ENCODE assay signal across 8 cellular contexts in genomic region chr7:105014725-105015630, GRCh38. TPM values are rescaled to one million over a fixed set of nuclear protein-coding genes. Genes with fewer than 3 reads are reported as not detected.
DNase-seq lines count a peak whose midpoint lies in the region; ATAC-seq and TF ChIP-seq lines count a peak whose summit lies in the region.

No MANE protein-coding gene starts in this region.

- H3K27me3 ChIP-seq in WERI-Rb-1 (ENCODE audit: insufficient read depth, low read depth, severe bottlenecking) = no peaks in the 10 kb centered on the region

- H3K9me3 ChIP-seq in WERI-Rb-1 (ENCODE audit: severe bottlenecking) = no peaks in the 10 kb centered on the region

- H3K27ac ChIP-seq in WERI-Rb-1 = peak overlapping the region; percentile 100

- ATAC-seq in left colon (peak; percentile 26), GM18520 (IDR thresholded peaks at IDR 0.05; ENCODE audit: unreplicated experiment) (no peak), HG02885 (IDR thresholded peaks at IDR 0.05; ENCODE audit: poor library complexity, unreplicated experiment) (no peak)

- DNase-seq in GM12865 (ENCODE audit: low read depth) (peak; percentile 73), NAMALWA (ENCODE audit: low spot score) (peak; percentile 82), WERI-Rb-1 (peak; percentile 49), cerebellum (ENCODE audit: low spot score) (peak; percentile 60), left colon (peak; percentile 70 to 74)
- peak; percentile 56 to 58 for DNase-seq in stimulated activated CD4-positive, alpha-beta T cell treated with anti-CD3 and anti-CD28 coated beads, Interleukin-2, amount 100 ng/mL, for 24 hours

- intact Hi-C loops in left colon (cut with DNase I, micrococcal nuclease) = loop anchor here in 1 of 2 donors (5.0 kb wide), 1 partner anchor 33 kb away; no protein-coding TSS in a partner anchor

- H3K36me3 ChIP-seq in WERI-Rb-1 = peaks cover 29% of the 10 kb centered on the region

- peak overlapping the region; percentile 83 for H3K4me3 ChIP-seq in GM12865 (ENCODE audit: low read depth, low read length)
- peak overlapping the region; percentile 84 for H3K4me3 ChIP-seq in WERI-Rb-1 (ENCODE audit: low read depth, low read length)

- TF ChIP-seq CTCF in GM12865 (IDR thresholded peaks at IDR 0.05; ENCODE audit: insufficient read depth, low read depth, low read length, missing control alignments) = no peak
- no peak for TF ChIP-seq CTCF in WERI-Rb-1 (IDR thresholded peaks at IDR 0.05; ENCODE audit: low read depth, low read length)

RNA-seq across cellular contexts. Expression of gene KMT2E, which starts 1.0 kb away (rescaled TPM):
- total RNA-seq in cerebellum (247 TPM), left colon (100 to 1,000 TPM; 119 TPM)
